7 cellular contexts compared by ENCODE assay signal in the genomic region with DNA sequence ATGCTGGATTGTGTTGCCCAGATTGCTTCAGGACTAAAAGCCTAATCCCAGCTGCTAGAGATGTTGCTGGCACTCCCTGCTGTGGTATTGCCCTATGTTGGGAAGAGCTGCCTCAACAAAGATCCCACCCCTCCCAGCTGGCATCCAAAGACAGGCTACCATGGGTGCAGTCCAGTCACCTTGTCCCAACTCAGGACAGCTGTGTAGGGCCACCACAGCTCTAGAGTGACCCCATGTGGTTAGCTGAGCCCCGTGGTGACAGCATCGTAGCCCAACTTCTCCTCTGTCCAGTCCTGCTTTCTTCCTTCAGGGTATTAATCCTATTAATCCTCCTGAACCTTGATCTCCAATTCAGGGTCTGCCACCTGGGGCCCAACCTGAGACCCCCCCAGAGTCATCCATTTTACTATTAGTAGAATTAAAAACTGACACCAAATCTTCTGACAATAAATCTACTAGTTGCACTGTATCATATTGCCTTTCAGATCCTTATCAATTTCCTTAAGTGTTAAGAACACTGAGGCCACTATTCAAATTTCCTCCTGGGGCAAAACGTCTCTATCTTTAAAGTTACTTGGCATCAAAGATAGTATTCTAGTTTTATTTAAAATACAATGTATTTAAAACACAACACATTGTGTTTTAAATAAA.
DNase-seq lines count a peak whose midpoint lies in the region; ATAC-seq and TF ChIP-seq lines count a peak whose summit lies in the region.

No MANE protein-coding gene starts in this region.

- no peaks in the 10 kb centered on the region for H3K27me3 ChIP-seq in osteoblast (ENCODE audit: insufficient read depth, low read length)

- no peak overlapping the region for H3K4me2 ChIP-seq in osteoblast (ENCODE audit: insufficient read depth, low read length)

- H3K4me3 ChIP-seq in GM12864 (ENCODE audit: low read depth, low read length): no peak overlapping the region
- no peak overlapping the region for H3K4me3 ChIP-seq in choroid plexus epithelial cell (ENCODE audit: low read depth, low read length)
- no peak overlapping the region for H3K4me3 ChIP-seq in osteoblast (ENCODE audit: insufficient read depth, low read length)

- H3K79me2 ChIP-seq in osteoblast (ENCODE audit: insufficient read depth, low read length): no peaks in the 10 kb centered on the region

- H4K20me1 ChIP-seq in osteoblast (ENCODE audit: insufficient read depth, low read length): no peaks in the 10 kb centered on the region

- no peaks in the 10 kb centered on the region for H3K36me3 ChIP-seq in osteoblast (ENCODE audit: insufficient read depth, low read length)

- no peak overlapping the region for H3K27ac ChIP-seq in osteoblast (ENCODE audit: low read depth, low read length)

- ATAC-seq in GM18519 (IDR thresholded peaks at IDR 0.05; ENCODE audit: low FRiP score, unreplicated experiment): no peak

- TF ChIP-seq CTCF in GM12864 (IDR thresholded peaks at IDR 0.05; ENCODE audit: low read depth, low read length, missing control alignments) (peak; percentile 63), choroid plexus epithelial cell (conservative IDR thresholded peaks at IDR 0.05; ENCODE audit: low read depth, low read length) (peak; percentile 72), osteoblast (IDR thresholded peaks at IDR 0.05; ENCODE audit: extremely low read depth, low read depth, low read length) (peak; percentile 68)

- H2AFZ ChIP-seq in osteoblast (ENCODE audit: low read length): no peak overlapping the region

- no peaks in the 10 kb centered on the region for H3K9me3 ChIP-seq in osteoblast (ENCODE audit: low read depth, low read length)

- DNase-seq in GM12864 (ENCODE audit: low read depth) (no peak), LoVo (ENCODE audit: low spot score) (peak; percentile 22), choroid plexus epithelial cell (ENCODE audit: low read depth) (peak; percentile 48), osteoblast (ENCODE audit: insufficient read length, low spot score, missing footprints) (no peak), NCI-H774 (lab: John Stamatoyannopoulos, UW) (no peak), COR-L47 (lab: John Stamatoyannopoulos, UW) (no peak)

- H3K4me1 ChIP-seq in osteoblast (ENCODE audit: insufficient read depth, low read length): no peaks in the 10 kb centered on the region

Comparison
In these comparisons a context has a peak if more than half of its experiments do, and no peak if none do; other contexts are left out.
1. DNase-seq: peak in LoVo (single experiment) and choroid plexus epithelial cell (single experiment); none in GM12864 (single experiment), osteoblast (single experiment), NCI-H774 (single experiment) and COR-L47 (single experiment).
2. Peak in every context shown above with its lines, with median percentiles within 50 percentile points of each other: CTCF ChIP-seq.